In genomic region chr17:42252528-42253172, GRCh38 we compare ENCODE assay signal across 12 cellular contexts. TPM values are rescaled to one million over a fixed set of nuclear protein-coding genes. Genes with fewer than 3 reads are reported as not detected.
A peak's percentile ranks its signal among the peaks of the same experiment; 100 is the strongest.
DNase-seq lines count a peak whose midpoint lies in the region; ATAC-seq, FAIRE-seq and TF ChIP-seq lines count a peak whose summit lies in the region.
"Had no signal": no experiment of that assay in that cellular context is flagged by ENCODE, and none has a peak within 500 bp of the region (broad histone marks: within the 10 kb centered on the region; RNA-seq: fewer than 3 reads in every experiment).

No MANE protein-coding gene starts in this region.

- H3K36me3 ChIP-seq in ovary: no peaks in the 10 kb centered on the region

- H3K27me3 Mint-ChIP-seq in activated naive CD8-positive, alpha-beta T cell treated with anti-CD3 and anti-CD28 coated beads for 36 hours: no peaks in the 10 kb centered on the region
- peaks cover 2 to 6% (median 4%) of the 10 kb centered on the region in 3 donors for H3K27me3 Mint-ChIP-seq in immature natural killer cell (ENCODE audit: low read depth in 3 of 3)

- H3K27ac Mint-ChIP-seq in activated naive CD8-positive, alpha-beta T cell treated with anti-CD3 and anti-CD28 coated beads for 36 hours: peak overlapping the region; percentile 86
- H3K27ac Mint-ChIP-seq in immature natural killer cell: peak overlapping the region; percentile 44 to 81 (median 70)

- H3K36me3 Mint-ChIP-seq in activated naive CD8-positive, alpha-beta T cell treated with anti-CD3 and anti-CD28 coated beads for 36 hours: peaks cover 6% of the 10 kb centered on the region
- peaks cover 0 to 3% (median 0%) of the 10 kb centered on the region in 3 donors for H3K36me3 Mint-ChIP-seq in immature natural killer cell

- no peak for TF ChIP-seq POLR2A in ovary (IDR thresholded peaks at IDR 0.05)

- intact Hi-C loops in ovary (cut with DNase I): no loop called here

- no peaks in the 10 kb centered on the region for H3K27me3 ChIP-seq in ovary
- H3K27me3 ChIP-seq: BLaER1 treated with 17β-estradiol and CSF1 and Interleukin-3, amounts not matched to agents 10 nM and 100 nM had no signal

- H3K4me3 Mint-ChIP-seq in activated naive CD8-positive, alpha-beta T cell treated with anti-CD3 and anti-CD28 coated beads for 36 hours: no peak overlapping the region
- no peak overlapping the region for H3K4me3 Mint-ChIP-seq in immature natural killer cell

- TF ChIP-seq CTCF in ovary (IDR thresholded peaks at IDR 0.05): no peak

- no peak overlapping the region for H3K4me3 ChIP-seq in ovary
- H3K4me3 ChIP-seq: BLaER1 treated with 17β-estradiol and CSF1 and Interleukin-3, amounts not matched to agents 10 nM and 100 nM had no signal

- peaks cover 3% of the 10 kb centered on the region for H3K9me3 Mint-ChIP-seq in activated naive CD8-positive, alpha-beta T cell treated with anti-CD3 and anti-CD28 coated beads for 36 hours
- no peaks in the 10 kb centered on the region for H3K9me3 Mint-ChIP-seq in immature natural killer cell

- H3K4me1 ChIP-seq in ovary (ENCODE audit: insufficient read depth): peaks cover 4% of the 10 kb centered on the region

- peaks cover 57% of the 10 kb centered on the region for H3K4me1 Mint-ChIP-seq in activated naive CD8-positive, alpha-beta T cell treated with anti-CD3 and anti-CD28 coated beads for 36 hours
- H3K4me1 Mint-ChIP-seq in immature natural killer cell: peaks cover 43 to 51% of the 10 kb centered on the region in 2 donors

- no peaks in the 10 kb centered on the region for H3K9me3 ChIP-seq in ovary
- H3K9me3 ChIP-seq: BLaER1 treated with 17β-estradiol and CSF1 and Interleukin-3, amounts not matched to agents 10 nM and 100 nM had no signal

- no peak overlapping the region for H3K27ac ChIP-seq in ovary
- H3K27ac ChIP-seq: KMS-11 had no signal

- 43 to 56% (median 50%) methylated on average over 4 of the region's 4 CpGs for WGBS in ovary, 3 donors

- TF ChIP-seq EP300 in ovary (IDR thresholded peaks at IDR 0.05): no peak

- ATAC-seq in HG03521 (IDR thresholded peaks at IDR 0.05; ENCODE audit: unreplicated experiment) (no peak), HG03460 (IDR thresholded peaks at IDR 0.05; ENCODE audit: unreplicated experiment) (no peak)

- no peak for FAIRE-seq in HTR-8/SVneo (lab: Jason Lieb, UNC)

- DNase-seq in A172 (ENCODE audit: low spot score): peak; percentile 66
- peak; percentile 59 for DNase-seq in HTR-8/SVneo (ENCODE audit: insufficient read length, low spot score)
- DNase-seq in activated naive CD8-positive, alpha-beta T cell treated with anti-CD3 and anti-CD28 coated beads for 36 hours: no peak
- DNase-seq in immature natural killer cell: no peak
- no peak for DNase-seq in ovary
- DNase-seq in RPMI8226: no peak
- DNase-seq: activated effector memory CD4-positive, alpha-beta T cell treated with Interleukin-2 at 50 U/mL for 16 hours; NCI-H82 had no signal

RNA-seq across cellular contexts. Expression of gene STAT5B, which starts 23.5 kb away (rescaled TPM):
- 23.4 and 30.9 TPM in 2 replicates for total RNA-seq in A172 (2014; rRNA removed; shearing (Covaris generic))
- total RNA-seq in activated naive CD8-positive, alpha-beta T cell treated with anti-CD3 and anti-CD28 coated beads for 36 hours: 10 to 100 TPM; 60.7 to 68.6 TPM
- polyA plus RNA-seq in immature natural killer cell: 10 to 100 TPM; 33.9 to 58.3 (median 37.8) TPM
- 100 to 1,000 TPM in 4 of 7 donors, 10 to 100 TPM in 3; 66.7 to 176 (median 128) TPM for total RNA-seq in ovary
- polyA plus RNA-seq in ovary: 100 to 1,000 TPM in 1 of 2 donors, 10 to 100 TPM in 1; 66.1 to 108 TPM

RNA-seq across cellular contexts. Expression of gene STAT5A, which starts 35.6 kb away (rescaled TPM):
- 5.0 and 5.5 TPM in 2 replicates for total RNA-seq in A172 (2014; rRNA removed; shearing (Covaris generic))
- 100 to 1,000 TPM; 116 to 121 TPM for total RNA-seq in activated naive CD8-positive, alpha-beta T cell treated with anti-CD3 and anti-CD28 coated beads for 36 hours
- 10 to 100 TPM; 33.2 to 62.9 (median 38.2) TPM for polyA plus RNA-seq in immature natural killer cell
- total RNA-seq in ovary: 10 to 100 TPM; 43.1 to 82.8 (median 51.6) TPM
- polyA plus RNA-seq in ovary: 10 to 100 TPM; 19.5 to 22.2 TPM

RNA-seq across cellular contexts. Expression of gene GHDC, which starts 58.4 kb away (rescaled TPM):
- total RNA-seq in A172 (2014; rRNA removed; shearing (Covaris generic)): 27.0 and 31.5 TPM in 2 replicates
- total RNA-seq in activated naive CD8-positive, alpha-beta T cell treated with anti-CD3 and anti-CD28 coated beads for 36 hours: 10 to 100 TPM; 13.6 to 14.6 TPM
- polyA plus RNA-seq in immature natural killer cell (10 to 100 TPM; 15.8 to 21.1 (median 19.9) TPM), ovary (10 to 100 TPM in 1 of 2 donors, 1 to 10 TPM in 1; 9.2 to 30.4 TPM)
- 10 to 100 TPM; 19.5 to 40.1 (median 31.0) TPM for total RNA-seq in ovary

Comparison
In these comparisons a context has a peak if more than half of its experiments do, and no peak if none do; other contexts are left out.
1. DNase-seq: peak in A172 (single experiment) and HTR-8/SVneo (single experiment); none in activated naive CD8-positive, alpha-beta T cell treated with anti-CD3 and anti-CD28 coated beads for 36 hours (single experiment), immature natural killer cell (0 of 3), ovary (0 of 5) and RPMI8226 (single experiment).